Comparison of ENCODE assay signal across 15 cellular contexts in genomic region chr1:200894712-200895447, GRCh38. TPM values are rescaled to one million over a fixed set of nuclear protein-coding genes. Genes with fewer than 3 reads are reported as not detected.
A peak's percentile ranks its signal among the peaks of the same experiment; 100 is the strongest.
DNase-seq lines count a peak whose midpoint lies in the region; ATAC-seq and TF ChIP-seq lines count a peak whose summit lies in the region.
"Had no signal": no experiment of that assay in that cellular context is flagged by ENCODE, and none has a peak within 500 bp of the region (broad histone marks: within the 10 kb centered on the region; RNA-seq: fewer than 3 reads in every experiment).

A gene with protein sequence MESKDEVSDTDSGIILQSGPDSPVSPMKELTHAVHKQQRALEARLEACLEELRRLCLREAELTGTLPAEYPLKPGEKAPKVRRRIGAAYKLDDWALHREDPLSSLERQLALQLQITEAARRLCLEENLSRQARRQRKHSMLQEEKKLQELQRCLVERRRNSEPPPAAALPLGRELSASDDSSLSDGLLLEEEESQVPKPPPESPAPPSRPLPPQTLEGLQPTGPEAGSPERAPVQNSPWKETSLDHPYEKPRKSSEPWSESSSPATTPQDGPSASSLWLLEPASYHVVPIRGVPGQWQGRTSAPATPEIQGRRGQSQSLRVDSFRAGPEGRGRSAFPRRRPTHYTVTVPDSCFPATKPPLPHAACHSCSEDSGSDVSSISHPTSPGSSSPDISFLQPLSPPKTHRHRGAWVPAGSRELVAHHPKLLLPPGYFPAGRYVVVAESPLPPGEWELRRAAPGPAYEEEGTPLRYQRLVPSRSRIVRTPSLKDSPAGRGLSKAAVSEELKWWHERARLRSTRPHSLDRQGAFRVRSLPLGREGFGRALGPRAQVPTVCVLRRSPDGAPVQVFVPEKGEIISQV (plus strand): TSS chr1:200894900. CDS start chr1:200898401, 3,501 bp downstream.

- H3K9me3 ChIP-seq in ES-I3 (ENCODE audit: control insufficient read depth, insufficient read depth, low read length) (no peaks in the 10 kb centered on the region), PC-9 (ENCODE audit: insufficient read depth, low read depth) (no peaks in the 10 kb centered on the region), hepatocyte (ENCODE audit: low read depth) (no peaks in the 10 kb centered on the region)
- H3K9me3 ChIP-seq: BLaER1 had no signal

- no peaks in the 10 kb centered on the region for H3K27me3 ChIP-seq in PC-9 (ENCODE audit: insufficient read depth, low read depth)
- H3K27me3 ChIP-seq in hepatocyte = no peaks in the 10 kb centered on the region

- peak within 1 kb of the TSS; percentile 26; the same call in 1 of the 2 replicates for H3K9ac ChIP-seq in ES-I3 (ENCODE audit: low read depth, low read length)
- H3K9ac ChIP-seq: BLaER1 had no signal

- H3K4me3 Mint-ChIP-seq in progenitor cell of endocrine pancreas (ENCODE audit: low read depth) (peak within 1 kb of the TSS; percentile 85), T-cell (no peak within 1 kb of the TSS)
- H3K4me3 Mint-ChIP-seq: activated naive CD8-positive, alpha-beta T cell; stimulated activated memory B cell treated with anti-CD40 and anti-IgM and Interleukin-4, amounts not matched to agents 10 μg/mL and 1 μg/mL and 100 μg/mL, for 72 hours had no signal

- DNase-seq in PC-9 (peak; percentile 79 to 81), hepatocyte (ENCODE audit: low spot score) (peak; percentile 83), progenitor cell of endocrine pancreas (ENCODE audit: low spot score, unreplicated experiment) (no peak), NCI-H1048 (lab: John Stamatoyannopoulos, UW) (no peak), T-cell (no peak)
- no peak for DNase-seq in central memory CD4-positive, alpha-beta T cell
- no peak for DNase-seq in activated naive CD4-positive, alpha-beta T cell treated with anti-CD3 and anti-CD28 coated beads, Interleukin-2, amount 50 U/mL, for 16 hours
- DNase-seq: activated CD4-positive, alpha-beta T cell treated with anti-CD3 and anti-CD28 coated beads for 48 hours; kidney glomerular epithelial cell; NCI-H1436; stimulated activated CD4-positive, alpha-beta T cell treated with anti-CD3 and anti-CD28 coated beads, Interleukin-12 subunit alpha, Interleukin-12 subunit beta, amount 100 ng/mL, for 4 hours had no signal

- H3K27me3 Mint-ChIP-seq in progenitor cell of endocrine pancreas (no peaks in the 10 kb centered on the region), T-cell (peaks cover 26 to 34% of the 10 kb centered on the region in 2 donors)

- BruUV-seq in PC-9 (replicated peaks; lab: Mats Ljungman, UMichigan) = TSS peak; percentile 51

- H3K27ac ChIP-seq in PC-9 (peak within 1 kb of the TSS; percentile 86), hepatocyte (peak within 1 kb of the TSS; percentile 100)
- H3K27ac ChIP-seq: BLaER1 had no signal

- H3K36me3 ChIP-seq in ES-I3 (ENCODE audit: insufficient read depth, low read length) (no peaks in the 10 kb centered on the region), PC-9 (ENCODE audit: low read depth) (peaks cover 18% of the 10 kb centered on the region; the same call in 1 of the 2 replicates), hepatocyte (replicated peaks; ENCODE audit: insufficient read depth, low read depth) (no peaks in the 10 kb centered on the region)
- H3K36me3 ChIP-seq: BLaER1 had no signal

- H3F3A ChIP-seq in PC-9 (ENCODE audit: insufficient read depth, low read depth) = peaks cover 38% of the 10 kb centered on the region

- no peak for ATAC-seq in T-cell (replicated peaks in 1 of 4)

- peaks cover 11% of the 10 kb centered on the region for H3K36me3 Mint-ChIP-seq in progenitor cell of endocrine pancreas (ENCODE audit: insufficient read depth)
- H3K36me3 Mint-ChIP-seq in T-cell = no peaks in the 10 kb centered on the region
- H3K36me3 Mint-ChIP-seq: activated naive CD8-positive, alpha-beta T cell; stimulated activated memory B cell treated with anti-CD40 and anti-IgM and Interleukin-4, amounts not matched to agents 10 μg/mL and 1 μg/mL and 100 μg/mL, for 72 hours had no signal

- peak within 1 kb of the TSS; percentile 99 for H3K4me2 ChIP-seq in PC-9
- H3K4me2 ChIP-seq in hepatocyte = peak within 1 kb of the TSS; percentile 89
- H3K4me2 ChIP-seq: BLaER1 had no signal

- H4K20me1 ChIP-seq in PC-9 (ENCODE audit: insufficient read depth) (peaks cover 12% of the 10 kb centered on the region), hepatocyte (ENCODE audit: insufficient read depth, poor library complexity, severe bottlenecking) (peaks cover 10% of the 10 kb centered on the region)
- H4K20me1 ChIP-seq: BLaER1 had no signal

- POLR2A ChIA-PET in PC-9 (lab: Charles Lee; ENCODE audit: unreplicated experiment) (interaction anchor here (0.5 kb wide), 1 partner anchor 232 kb away, joined by 3 read pairs; no protein-coding TSS in a partner anchor), T-cell (lab: Charles Lee) (interaction anchor here in 1 of 2 donors (0.7 kb wide), 1 partner anchor 50 kb away, joined by 4 read pairs; no protein-coding TSS in a partner anchor)

- H3K9me3 Mint-ChIP-seq in progenitor cell of endocrine pancreas (ENCODE audit: low read depth) = no peaks in the 10 kb centered on the region
- no peaks in the 10 kb centered on the region for H3K9me3 Mint-ChIP-seq in T-cell
- H3K9me3 Mint-ChIP-seq: stimulated activated memory B cell treated with anti-CD40 and anti-IgM and Interleukin-4, amounts not matched to agents 10 μg/mL and 1 μg/mL and 100 μg/mL, for 72 hours had no signal

- H3K4me1 Mint-ChIP-seq in progenitor cell of endocrine pancreas (ENCODE audit: low read depth) = peaks cover 59% of the 10 kb centered on the region
- H3K4me1 Mint-ChIP-seq in T-cell = peaks cover 18 to 22% (median 22%) of the 10 kb centered on the region in 3 donors

- intact Hi-C loops in PC-9 (cut with micrococcal nuclease; ENCODE audit: unreplicated experiment) = loop anchor here (2.0 kb wide), 1 partner anchor 274 kb away; the partner anchor contains the start of gene KIF14

- H3K4me3 ChIP-seq in PC-9 (peak within 1 kb of the TSS; percentile 74), hepatocyte (peak within 1 kb of the TSS; percentile 44)
- H3K4me3 ChIP-seq: BLaER1 had no signal

- 44% methylated on average over 15 of the region's 15 CpGs for WGBS in hepatocyte (ENCODE audit: low lambda C conversion rate, missing lambda C conversion rate)

- CTCF ChIA-PET in PC-9 (lab: Charles Lee) = interaction anchor here (0.5 to 0.6 kb wide), 2 partner anchors 212 to 278 kb away, joined by 3 to 4 read pairs; no protein-coding TSS in a partner anchor
- CTCF ChIA-PET in T-cell (lab: Charles Lee) = no interaction called here

- H2AFZ ChIP-seq in PC-9 (peak within 1 kb of the TSS; percentile 73; the same call in 1 of the 2 replicates), hepatocyte (no peak within 1 kb of the TSS)

- H3K79me2 ChIP-seq in PC-9 (ENCODE audit: low read depth) (peaks cover 42% of the 10 kb centered on the region), hepatocyte (peaks cover 67% of the 10 kb centered on the region)

- H3K4me1 ChIP-seq in ES-I3 (ENCODE audit: insufficient read depth, low read length) = peaks cover 49% of the 10 kb centered on the region
- H3K4me1 ChIP-seq in PC-9 (replicated peaks; ENCODE audit: insufficient read depth) = peaks cover 59% of the 10 kb centered on the region
- H3K4me1 ChIP-seq in hepatocyte (ENCODE audit: insufficient read depth) = peaks cover 38% of the 10 kb centered on the region

- H3K9me2 ChIP-seq in PC-9 (ENCODE audit: insufficient read depth) = no peaks in the 10 kb centered on the region
- no peaks in the 10 kb centered on the region for H3K9me2 ChIP-seq in hepatocyte (replicated peaks; ENCODE audit: insufficient read depth)

- H3K27ac Mint-ChIP-seq in progenitor cell of endocrine pancreas = peak within 1 kb of the TSS; percentile 99
- H3K27ac Mint-ChIP-seq in T-cell = no peak within 1 kb of the TSS
- H3K27ac Mint-ChIP-seq: activated naive CD8-positive, alpha-beta T cell; stimulated activated memory B cell treated with anti-CD40 and anti-IgM and Interleukin-4, amounts not matched to agents 10 μg/mL and 1 μg/mL and 100 μg/mL, for 72 hours had no signal

- peak; percentile 38; the same call in 1 of the 2 replicates for TF ChIP-seq CTCF in PC-9 (conservative IDR thresholded peaks at IDR 0.05)
- no peak for TF ChIP-seq CTCF in hepatocyte (IDR thresholded peaks at IDR 0.05; ENCODE audit: poor library complexity)
- TF ChIP-seq CTCF in progenitor cell of endocrine pancreas (IDR thresholded peaks at IDR 0.05; ENCODE audit: unreplicated experiment) = no peak

RNA-seq across cellular contexts. Expression of the gene that starts here (rescaled TPM):
- total RNA-seq in PC-9 (2021) (49.8 and 64.8 TPM in 2 replicates), hepatocyte (40.5 and 51.0 TPM in 2 replicates), progenitor cell of endocrine pancreas (82.9 and 84.2 TPM in 2 replicates), T-cell (under 1 TPM in 4 of 5 donors, not detected in 1; 0.09 to 0.62 (median 0.25) TPM)
- polyA plus RNA-seq in hepatocyte = 60.8 and 79.7 TPM in 2 replicates

Comparison
In these comparisons a context has a peak if more than half of its experiments do, and no peak if none do; other contexts are left out.
1. RNA of the gene that starts here (total RNA-seq): 82.9 to 84.2 TPM in progenitor cell of endocrine pancreas, 40.5 to 51.0 TPM in hepatocyte and 49.8 to 64.8 TPM in PC-9; 0.09 to 0.62 TPM in T-cell; every median in the first group is over 10 times any median in the second.
2. DNase-seq: peak in PC-9 (2 of 2) and hepatocyte (single experiment); none in progenitor cell of endocrine pancreas (single experiment), NCI-H1048 (single experiment), central memory CD4-positive, alpha-beta T cell (single experiment), activated naive CD4-positive, alpha-beta T cell treated with anti-CD3 and anti-CD28 coated beads, Interleukin-2, amount 50 U/mL, for 16 hours (single experiment) and T-cell (0 of 34).